1 cellular context compared by ENCODE assay signal in the genomic region with DNA sequence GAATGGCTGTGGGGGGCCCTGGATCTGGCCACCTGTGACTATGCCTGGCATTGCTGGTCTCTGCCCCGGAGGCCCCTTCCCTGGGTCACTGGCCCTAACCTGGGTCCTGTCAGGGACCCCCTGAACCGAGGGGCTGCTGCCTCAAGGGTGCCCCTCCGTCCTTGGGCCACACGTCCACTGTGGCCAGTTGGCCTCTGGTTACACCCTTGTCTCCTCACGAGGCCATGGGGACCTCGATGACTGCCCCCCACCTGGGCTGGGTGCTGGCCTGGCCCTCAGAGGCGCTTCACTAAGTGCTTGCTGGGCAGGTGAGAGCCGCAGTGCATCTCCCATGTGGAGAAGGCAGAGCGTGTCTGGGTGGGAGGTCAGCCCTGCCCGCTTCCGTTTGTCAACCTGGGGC.
TF ChIP-seq lines count a peak whose summit lies in the region.

No MANE protein-coding gene starts in this region.

TF ChIP-seq in H1, 55 proteins besides CTCF, POLR2A, EP300 and RAD21:
- TF ChIP-seq SP1 (IDR thresholded peaks at IDR 0.05; ENCODE audit: low read depth, low read length) (no peak), POU5F1 (IDR thresholded peaks at IDR 0.05; ENCODE audit: low read depth, low read length) (no peak), POLR2AphosphoS5 (IDR thresholded peaks at IDR 0.05; ENCODE audit: low read depth, low read length) (no peak), KDM1A (IDR thresholded peaks at IDR 0.05; ENCODE audit: borderline replicate concordance, low read length) (no peak), ATF3 (IDR thresholded peaks at IDR 0.05; ENCODE audit: insufficient read depth, low read depth, low read length) (no peak), E2F6 (IDR thresholded peaks at IDR 0.05) (no peak)
